23 cellular contexts compared by ENCODE assay signal in genomic region chr5:112316006-112316405, GRCh38.
"Had no signal": no experiment of that assay in that cellular context is flagged by ENCODE, and none has a peak within 500 bp of the region (broad histone marks: within the 10 kb centered on the region; RNA-seq: fewer than 3 reads in every experiment).

No MANE protein-coding gene starts in this region.

- H3K9me3 Mint-ChIP-seq: activated B cell treated with CpG ODN at 0.5 μM for 24 hours; activated CD4-positive, alpha-beta memory T cell treated with anti-CD3 and anti-CD28 coated beads, Interleukin-2, amount 10 ng/mL, durations not matched to agents 7 days and 5 days; activated naive CD8-positive, alpha-beta T cell treated with anti-CD3 and anti-CD28 coated beads, Interleukin-2, amount 10 ng/mL, durations not matched to agents 7 days and 5 days; activated T-helper 2 cell treated with anti-CD3 and anti-CD28 coated beads, Interferon-gamma antibody, Interleukin-2, Interleukin-4, amounts not matched to agents 10 μg/mL and 5 μg/mL and 100 μg/mL, durations not matched to agents 14 hours and 24 hours and 36 hours; endodermal cell; stimulated activated memory B cell treated with anti-CD40 and anti-IgM and Interleukin-4, amounts not matched to agents 10 μg/mL and 1 μg/mL and 100 μg/mL, for 72 hours; T-cell had no signal

- H3K9me3 ChIP-seq: colonic mucosa, ovary, testis had no signal

- ATAC-seq: naive thymus-derived CD4-positive, alpha-beta T cell; sciatic nerve; stimulated activated memory B cell treated with anti-CD40 and anti-IgM and Interleukin-4, amounts not matched to agents 10 μg/mL and 1 μg/mL and 100 μg/mL, for 72 hours; T-cell had no signal

- H3K27me3 ChIP-seq: colonic mucosa, ovary, testis had no signal

- DNase-seq: activated B cell treated with CpG ODN at 0.5 μM for 24 hours; activated CD4-positive, alpha-beta memory T cell treated with anti-CD3 and anti-CD28 coated beads, Interleukin-2, amount 10 ng/mL, durations not matched to agents 7 days and 5 days; activated CD4-positive, alpha-beta T cell treated with anti-CD3 and anti-CD28 coated beads for 48 hours; activated naive CD4-positive, alpha-beta T cell treated with Interleukin-2 at 50 U/mL for 16 hours; activated naive CD8-positive, alpha-beta T cell treated with anti-CD3 and anti-CD28 coated beads, Interleukin-2, amount 10 ng/mL, durations not matched to agents 7 days and 5 days; activated T-cell treated with anti-CD3 and anti-CD28 coated beads, Interleukin-2, amount 50 U/mL, for 1 hour; amygdala; central memory CD4-positive, alpha-beta T cell; colonic mucosa; erythroblast; immature natural killer cell; kidney glomerular epithelial cell; mesenchymal stem cell; naive thymus-derived CD4-positive, alpha-beta T cell; ovary; stimulated activated CD4-positive, alpha-beta T cell treated with anti-CD3 and anti-CD28 coated beads, Interleukin-4, amount 100 ng/mL, for 4 hours; T-cell; testis had no signal

- H3K27ac ChIP-seq: colonic mucosa, ovary, testis had no signal

- H3K4me3 Mint-ChIP-seq: activated B cell treated with CpG ODN at 0.5 μM for 24 hours; activated CD4-positive, alpha-beta memory T cell treated with anti-CD3 and anti-CD28 coated beads, Interleukin-2, amount 10 ng/mL, durations not matched to agents 7 days and 5 days; activated naive CD8-positive, alpha-beta T cell treated with anti-CD3 and anti-CD28 coated beads, Interleukin-2, amount 10 ng/mL, durations not matched to agents 7 days and 5 days; endodermal cell; immature natural killer cell; naive thymus-derived CD4-positive, alpha-beta T cell; stimulated activated memory B cell treated with anti-CD40 and anti-IgM and Interleukin-4, amounts not matched to agents 10 μg/mL and 1 μg/mL and 100 μg/mL, for 72 hours; T-cell had no signal

- H3K4me3 ChIP-seq: colonic mucosa, ovary, smooth muscle cell, testis had no signal

- H3K4me2 ChIP-seq: smooth muscle cell had no signal

- H3K4me1 ChIP-seq: colonic mucosa had no signal

- H3K4me1 Mint-ChIP-seq: activated B cell treated with CpG ODN at 0.5 μM for 24 hours; activated CD4-positive, alpha-beta memory T cell treated with anti-CD3 and anti-CD28 coated beads, Interleukin-2, amount 10 ng/mL, durations not matched to agents 7 days and 5 days; activated naive CD8-positive, alpha-beta T cell treated with anti-CD3 and anti-CD28 coated beads, Interleukin-2, amount 10 ng/mL, durations not matched to agents 7 days and 5 days; stimulated activated memory B cell treated with anti-CD40 and anti-IgM and Interleukin-4, amounts not matched to agents 10 μg/mL and 1 μg/mL and 100 μg/mL, for 72 hours; T-cell had no signal

- H3K27ac Mint-ChIP-seq: activated B cell treated with CpG ODN at 0.5 μM for 24 hours; activated CD4-positive, alpha-beta memory T cell treated with anti-CD3 and anti-CD28 coated beads, Interleukin-2, amount 10 ng/mL, durations not matched to agents 7 days and 5 days; activated naive CD8-positive, alpha-beta T cell treated with anti-CD3 and anti-CD28 coated beads, Interleukin-2, amount 10 ng/mL, durations not matched to agents 7 days and 5 days; activated T-helper 2 cell treated with anti-CD3 and anti-CD28 coated beads, Interferon-gamma antibody, Interleukin-2, Interleukin-4, amounts not matched to agents 10 μg/mL and 5 μg/mL and 100 μg/mL, durations not matched to agents 14 hours and 24 hours and 36 hours; endodermal cell; immature natural killer cell; naive thymus-derived CD4-positive, alpha-beta T cell; stimulated activated memory B cell treated with anti-CD40 and anti-IgM and Interleukin-4, amounts not matched to agents 10 μg/mL and 1 μg/mL and 100 μg/mL, for 72 hours; T-cell had no signal

- H3K36me3 Mint-ChIP-seq: activated naive CD8-positive, alpha-beta T cell treated with anti-CD3 and anti-CD28 coated beads, Interleukin-2, amount 10 ng/mL, durations not matched to agents 7 days and 5 days; naive thymus-derived CD4-positive, alpha-beta T cell; stimulated activated memory B cell treated with anti-CD40 and anti-IgM and Interleukin-4, amounts not matched to agents 10 μg/mL and 1 μg/mL and 100 μg/mL, for 72 hours; T-cell had no signal

- H3K36me3 ChIP-seq: colonic mucosa, ovary had no signal
